In the genomic region with DNA sequence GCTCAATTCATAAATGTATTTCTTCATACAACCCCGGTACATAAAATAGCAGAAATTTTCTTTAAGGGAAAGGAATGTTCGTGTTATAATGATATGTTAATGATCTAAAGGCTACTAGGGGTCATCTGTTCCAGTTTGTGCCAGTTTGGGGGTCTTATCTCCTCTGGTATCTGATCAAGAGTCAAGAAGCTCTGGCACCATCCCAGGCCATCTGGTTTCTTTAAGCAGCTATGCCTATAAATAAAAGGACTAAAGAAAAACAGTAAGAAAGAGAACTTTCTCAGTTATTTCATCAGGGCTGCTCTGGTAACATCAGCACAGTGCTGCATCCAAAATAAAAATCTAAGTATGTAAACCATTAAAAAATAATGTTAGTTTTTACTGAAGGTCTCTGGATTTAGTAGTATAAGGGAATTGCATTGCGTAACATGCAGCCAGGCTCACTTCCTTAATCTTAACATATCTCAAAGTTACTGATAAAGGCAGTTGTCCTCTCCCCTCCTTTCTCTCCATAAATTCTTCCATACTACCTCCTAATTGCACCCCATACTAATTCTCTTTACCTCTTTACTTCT, we compare ENCODE assay signal across 29 cellular contexts.
DNase-seq lines count a peak whose midpoint lies in the region; FAIRE-seq and TF ChIP-seq lines count a peak whose summit lies in the region.
"Had no signal": no experiment of that assay in that cellular context is flagged by ENCODE, and none has a peak within 500 bp of the region (broad histone marks: within the 10 kb centered on the region; RNA-seq: fewer than 3 reads in every experiment).

No MANE protein-coding gene starts in this region.

- H3K56ac ChIP-seq in H1 (replicated peaks; ENCODE audit: insufficient read length, low read depth, low read length) = no peak overlapping the region
- H3K56ac ChIP-seq in H9 (ENCODE audit: insufficient read length, low read depth, low read length) = no peak overlapping the region

- H3K36me3 ChIP-seq in H1 (ENCODE audit: control insufficient read depth in 2 of 4, insufficient read depth in 4 of 4, low read length in 3 of 4) = no peaks in the 10 kb centered on the region
- H3K36me3 ChIP-seq: ovary, right atrium auricular region, transverse colon, WERI-Rb-1 had no signal

- POLR2A ChIA-PET in H1 (lab: Charles Lee; ENCODE audit: partially characterized antibody) = no interaction called here

- H3K23ac ChIP-seq in H1 (ENCODE audit: insufficient read length) = no peak overlapping the region
- H3K23ac ChIP-seq in H9 (ENCODE audit: insufficient read length, low read depth, low read length) = no peak overlapping the region

- H3K27ac ChIP-seq in H1 (ENCODE audit: low read depth, low read length) (no peak overlapping the region), H9 (ENCODE audit: insufficient read length, low read depth, low read length) (no peak overlapping the region)
- H3K27ac ChIP-seq: 22Rv1, ovary, right atrium auricular region, transverse colon, WERI-Rb-1 had no signal

- H3K9ac ChIP-seq in H1 (replicated peaks in 1 of 4; ENCODE audit: extremely low read depth in 1 of 4, low read depth in 3 of 4, low read length in 3 of 4) = no peak overlapping the region
- no peak overlapping the region for H3K9ac ChIP-seq in H9 (ENCODE audit: extremely low read depth, insufficient read length, low read length)

- H3K9me3 ChIP-seq in H1 (ENCODE audit: insufficient read depth in 2 of 2, low read depth in 1 of 2, low read length in 1 of 2) (peaks cover 0 to 4% of the 10 kb centered on the region in 2 experiments; a peak in 1 of 4 replicates), H9 (ENCODE audit: control insufficient read depth, low read depth, low read length) (no peaks in the 10 kb centered on the region)
- H3K9me3 ChIP-seq: ovary, right atrium auricular region, transverse colon had no signal

- H3K27me3 Mint-ChIP-seq in nephron (ENCODE audit: low read depth) = peaks cover 5% of the 10 kb centered on the region
- H3K27me3 Mint-ChIP-seq in H9 (ENCODE audit: low read depth) = no peaks in the 10 kb centered on the region

- no peaks in the 10 kb centered on the region for H3K79me2 ChIP-seq in H1 (ENCODE audit: control insufficient read depth in 1 of 2, insufficient read depth in 2 of 2, low read length in 2 of 2)
- H3K79me2 ChIP-seq in H9 (ENCODE audit: insufficient read depth, low read length) = no peaks in the 10 kb centered on the region

- H4K5ac ChIP-seq in H1 (ENCODE audit: insufficient read length, low read depth, low read length) (no peak overlapping the region), H9 (ENCODE audit: insufficient read length, low read depth, low read length) (no peak overlapping the region)

- H3K23me2 ChIP-seq in H1 (ENCODE audit: low read depth, low read length) (peaks cover 2% of the 10 kb centered on the region; the same call in 1 of the 2 replicates), H9 (ENCODE audit: insufficient read length, low read depth, low read length, poor library complexity, severe bottlenecking) (no peaks in the 10 kb centered on the region)

- FAIRE-seq in H1 (lab: Jason Lieb, UNC) = no peak
- FAIRE-seq: astrocyte, GM12892 had no signal

- H2AK5ac ChIP-seq in H1 (ENCODE audit: low read depth, low read length) (no peak overlapping the region), H9 (ENCODE audit: insufficient read length, low read length) (no peak overlapping the region)

- no peak overlapping the region for H3K18ac ChIP-seq in H1 (ENCODE audit: extremely low read depth, low read length)
- H3K18ac ChIP-seq in H9 (ENCODE audit: insufficient read length, low read depth, low read length) = no peak overlapping the region

- no peak overlapping the region for H3T11ph ChIP-seq in H9 (ENCODE audit: low read length)

- no peak overlapping the region for H3K4me3 ChIP-seq in H1 (ENCODE audit: extremely low read depth in 1 of 4, insufficient read depth in 2 of 4, low read depth in 3 of 4, low read length in 4 of 4)
- H3K4me3 ChIP-seq: ovary, right atrium auricular region, transverse colon had no signal

- H3K4me1 Mint-ChIP-seq in nephron (peaks cover 15% of the 10 kb centered on the region), H9 (no peaks in the 10 kb centered on the region)
- H3K4me1 Mint-ChIP-seq: CD8-positive, alpha-beta memory T cell; naive thymus-derived CD4-positive, alpha-beta T cell; stimulated activated naive CD8-positive, alpha-beta T cell treated with anti-CD3 and anti-CD28 coated beads, Interleukin-15, amount 100 ng/mL, for 72 hours had no signal

- in situ Hi-C loops in ACHN (cut with HindIII; ENCODE audit: low pct_ligation_motif_present, low pct_unique_long_range_greater_than_20kb, low sequenced_read_pairs) = no loop called here

- H3K36me3 Mint-ChIP-seq in nephron (ENCODE audit: low read depth) (peaks cover 7% of the 10 kb centered on the region), H9 (ENCODE audit: insufficient read depth in 1 of 3, low read depth in 3 of 3) (peaks cover 0 to 12% (median 11%) of the 10 kb centered on the region in 3 experiments; a peak in 5 of 7 replicates)
- H3K36me3 Mint-ChIP-seq: activated naive CD4-positive, alpha-beta T cell treated with anti-CD3 and anti-CD28 coated beads, Interleukin-2, amount 50 U/mL, for 72 hours; CD8-positive, alpha-beta memory T cell had no signal

- no peak overlapping the region for H2BK5ac ChIP-seq in H1 (ENCODE audit: low read depth, low read length)
- H2BK5ac ChIP-seq in H9 (ENCODE audit: insufficient read length, low read length) = no peak overlapping the region

- CTCF ChIA-PET in H1 (lab: Charles Lee; ENCODE audit: partially characterized antibody) = no interaction called here

- no peaks in the 10 kb centered on the region for H4K20me1 ChIP-seq in H1 (replicated peaks in 1 of 2; ENCODE audit: control insufficient read depth in 1 of 2, insufficient read depth in 2 of 2, low read length in 2 of 2)
- no peaks in the 10 kb centered on the region for H4K20me1 ChIP-seq in H9 (ENCODE audit: control insufficient read depth, insufficient read depth, insufficient read length)

- H4K91ac ChIP-seq in H1 (replicated peaks; ENCODE audit: insufficient read length, low read length) (no peak overlapping the region), H9 (ENCODE audit: insufficient read length, low read depth, low read length) (no peak overlapping the region)

- no peak overlapping the region for H3K4ac ChIP-seq in H1 (replicated peaks; ENCODE audit: insufficient read length, low read depth, low read length)
- no peak overlapping the region for H3K4ac ChIP-seq in H9 (ENCODE audit: low read depth, low read length)

- H4K8ac ChIP-seq in H1 (ENCODE audit: extremely low read depth, insufficient read depth, low read length) (no peak overlapping the region), H9 (replicated peaks; ENCODE audit: insufficient read length, low read depth, low read length) (no peak overlapping the region)

- WGBS in H1 (ENCODE audit: extremely low coverage in 1 of 2, insufficient coverage in 1 of 2, insufficient read length in 1 of 2, insufficient replicate concordance in 2 of 2, low coverage in 1 of 2, low lambda C conversion rate in 2 of 2, missing lambda C conversion rate in 1 of 2), 2 experiments = 91% methylated on average over 3 of the region's 3 CpGs; no CpG with 5 or more reads in 1 of the 2 experiments
- no CpG with 5 or more reads among the region's 3 CpGs for WGBS in H9 (ENCODE audit: extremely low coverage, insufficient read length, low lambda C conversion rate)

- H3K4me3 Mint-ChIP-seq in nephron (peak overlapping the region in 1 of 3 experiments; percentile 20), H9 (no peak overlapping the region)
- H3K4me3 Mint-ChIP-seq: CD8-positive, alpha-beta memory T cell; naive thymus-derived CD4-positive, alpha-beta T cell; stimulated activated naive CD8-positive, alpha-beta T cell treated with anti-CD3 and anti-CD28 coated beads, Interleukin-15, amount 100 ng/mL, for 72 hours had no signal

- peak; percentile 14 for DNase-seq in NCI-H2171 treated with DMSO at 0.1 percent for 48 hours (lab: John Stamatoyannopoulos, UW)
- no peak for DNase-seq in NCI-H2171 (lab: John Stamatoyannopoulos, UW)
- peak; percentile 7 for DNase-seq in RPMI7951 (ENCODE audit: low read depth)
- no peak for DNase-seq in H1 (ENCODE audit: low read depth in 1 of 2, low spot score in 2 of 2)
- DNase-seq in ACHN = no peak
- no peak for DNase-seq in H9
- DNase-seq in stimulated activated CD4-positive, alpha-beta T cell treated with anti-CD3 and anti-CD28 coated beads, Interleukin-2, amount 100 ng/mL, for 48 hours = no peak
- DNase-seq: activated CD4-positive, alpha-beta T cell treated with anti-CD3 and anti-CD28 coated beads, Interleukin-2, amount 50 U/mL, for 1 hour; CD8-positive, alpha-beta memory T cell; DMS79 treated with DMSO at 0.1 percent for 48 hours; effector CD4-positive, alpha-beta T cell; GOT3; left colon; naive thymus-derived CD4-positive, alpha-beta T cell; NCI-H146; NCI-H748 treated with DMSO at 0.1 percent for 48 hours; ovary; PC-3; SHP77 treated with DMSO at 0.1 percent for 48 hours; stimulated activated CD4-positive, alpha-beta T cell treated with anti-CD3 and anti-CD28 coated beads, Interleukin-12 subunit alpha, Interleukin-12 subunit beta, amount 100 ng/mL, for 4 hours; stimulated activated naive CD8-positive, alpha-beta T cell treated with anti-CD3 and anti-CD28 coated beads, Interleukin-15, amount 100 ng/mL, for 72 hours; transverse colon; WERI-Rb-1 had no signal

- H3K4me2 ChIP-seq in H1 (ENCODE audit: insufficient read depth in 1 of 2, low read depth in 2 of 2, low read length in 2 of 2) = no peak overlapping the region
- no peak overlapping the region for H3K4me2 ChIP-seq in H9 (ENCODE audit: insufficient read depth, insufficient read length, low read length)

- H3K4me1 ChIP-seq in H1 (replicated peaks in 1 of 4; ENCODE audit: control insufficient read depth in 3 of 4, insufficient read depth in 4 of 4, low read length in 3 of 4) = no peaks in the 10 kb centered on the region
- H3K4me1 ChIP-seq in H9 (ENCODE audit: insufficient read depth, low read length) = no peaks in the 10 kb centered on the region
- H3K4me1 ChIP-seq: right atrium auricular region, transverse colon had no signal

- H2AFZ ChIP-seq in H1 (ENCODE audit: low read length) = no peak overlapping the region
- no peak overlapping the region for H2AFZ ChIP-seq in H9 (ENCODE audit: low read length)

- H3K27ac Mint-ChIP-seq in nephron = peak overlapping the region; percentile 60 to 96 (median 91)
- H3K27ac Mint-ChIP-seq in H9 = no peak overlapping the region
- H3K27ac Mint-ChIP-seq: CD8-positive, alpha-beta memory T cell; naive thymus-derived CD4-positive, alpha-beta T cell; stimulated activated naive CD8-positive, alpha-beta T cell treated with anti-CD3 and anti-CD28 coated beads, Interleukin-15, amount 100 ng/mL, for 72 hours had no signal

- H2BK15ac ChIP-seq in H1 (ENCODE audit: low read length) = no peak overlapping the region
- no peak overlapping the region for H2BK15ac ChIP-seq in H9 (ENCODE audit: low read depth, low read length)

- no peak for TF ChIP-seq RAD21 in H1 (IDR thresholded peaks at IDR 0.05 in 1 of 2, conservative IDR thresholded peaks at IDR 0.05 in 1 of 2; ENCODE audit: low read depth in 2 of 2, low read length in 2 of 2)

- H3K27me3 ChIP-seq in H1 (replicated peaks in 1 of 4; ENCODE audit: control insufficient read depth in 3 of 4, extremely low read depth in 1 of 4, insufficient read depth in 3 of 4, low read length in 3 of 4) = no peaks in the 10 kb centered on the region
- H3K27me3 ChIP-seq in H9 (ENCODE audit: insufficient read depth, low read length) = no peaks in the 10 kb centered on the region
- H3K27me3 ChIP-seq: ovary, right atrium auricular region, transverse colon had no signal

- H3K9me3 Mint-ChIP-seq in nephron = peaks cover 16% of the 10 kb centered on the region
- peaks cover 10 to 12% of the 10 kb centered on the region in 2 experiments; a peak in 4 of 5 replicates for H3K9me3 Mint-ChIP-seq in H9

- H3K14ac ChIP-seq in H1 (ENCODE audit: insufficient read length) (no peak overlapping the region), H9 (ENCODE audit: insufficient read depth, low read length) (no peak overlapping the region)

- no peak for TF ChIP-seq POLR2A in H1 (IDR thresholded peaks at IDR 0.05; ENCODE audit: control extremely low read depth in 1 of 2, low read depth in 2 of 2, low read length in 2 of 2)

- H2BK120ac ChIP-seq in H1 (replicated peaks; ENCODE audit: low read depth, low read length) (no peak overlapping the region), H9 (ENCODE audit: low read depth, low read length, poor library complexity, severe bottlenecking) (no peak overlapping the region)

- no peak for TF ChIP-seq EP300 in H1 (IDR thresholded peaks at IDR 0.05; ENCODE audit: borderline replicate concordance in 1 of 2, low read depth in 2 of 2, low read length in 2 of 2)

- H2BK20ac ChIP-seq in H1 (ENCODE audit: low read length) (no peak overlapping the region), H9 (ENCODE audit: low read depth, low read length, poor library complexity, severe bottlenecking) (no peak overlapping the region)

- TF ChIP-seq CTCF in H1 (IDR thresholded peaks at IDR 0.05; ENCODE audit: control extremely low read depth in 1 of 3, insufficient read depth in 1 of 3, low read depth in 1 of 3, low read length in 3 of 3) = no peak
- TF ChIP-seq CTCF in nephron (IDR thresholded peaks at IDR 0.05; ENCODE audit: unreplicated experiment in 3 of 3) = no peak
- TF ChIP-seq CTCF in H9 (conservative IDR thresholded peaks at IDR 0.05) = no peak

- H3K79me1 ChIP-seq in H1 (ENCODE audit: low read depth, low read length) = no peaks in the 10 kb centered on the region
- H3K79me1 ChIP-seq in H9 (ENCODE audit: insufficient read depth, low read depth, low read length, poor library complexity, severe bottlenecking) = no peaks in the 10 kb centered on the region

- H2BK12ac ChIP-seq in H1 (ENCODE audit: low read depth, low read length) (no peak overlapping the region), H9 (ENCODE audit: insufficient read length, low read depth, low read length) (no peak overlapping the region)

Comparison
In these comparisons a context has a peak if more than half of its experiments do, and no peak if none do; other contexts are left out.
1. DNase-seq: peak in NCI-H2171 treated with DMSO at 0.1 percent for 48 hours (single experiment) and RPMI7951 (single experiment); none in NCI-H2171 (single experiment), H1 (0 of 2), ACHN (single experiment), H9 (single experiment) and stimulated activated CD4-positive, alpha-beta T cell treated with anti-CD3 and anti-CD28 coated beads, Interleukin-2, amount 100 ng/mL, for 48 hours (0 of 2).
2. H3K27ac Mint-ChIP-seq: peak in nephron (3 of 3); none in H9 (0 of 3).